22 cellular contexts compared by ENCODE assay signal in the genomic region with DNA sequence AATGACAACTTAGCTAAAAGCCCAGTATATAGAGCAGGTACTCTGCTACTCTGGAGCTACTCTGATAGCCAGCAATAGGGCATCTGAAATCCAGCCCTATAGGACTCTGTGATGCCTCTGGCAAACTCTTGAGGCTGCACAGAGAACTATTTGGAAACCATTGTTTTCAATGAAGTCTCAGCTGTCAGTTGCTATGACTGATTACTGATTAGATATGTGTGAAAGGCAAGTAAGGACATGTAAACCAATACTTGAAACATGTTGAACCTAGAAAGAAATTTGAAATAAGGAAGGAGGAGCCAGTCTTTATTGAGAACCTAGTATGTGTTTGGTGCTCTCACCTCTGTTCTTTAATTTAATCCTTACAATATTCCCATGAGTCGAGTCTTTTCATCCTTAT. TPM values are rescaled to one million over a fixed set of nuclear protein-coding genes. Genes with fewer than 3 reads are reported as not detected.
DNase-seq lines count a peak whose midpoint lies in the region; ATAC-seq and TF ChIP-seq lines count a peak whose summit lies in the region.
"Had no signal": no experiment of that assay in that cellular context is flagged by ENCODE, and none has a peak within 500 bp of the region (broad histone marks: within the 10 kb centered on the region; RNA-seq: fewer than 3 reads in every experiment).

No MANE protein-coding gene starts in this region.

- no peak overlapping the region for H3K27ac ChIP-seq in right atrium auricular region
- H3K27ac ChIP-seq: BLaER1 treated with 17β-estradiol and CSF1 and Interleukin-3, amounts not matched to agents 10 nM and 100 nM; GM23248; left lung; parathyroid adenoma had no signal

- no peak for TF ChIP-seq CTCF in right atrium auricular region (IDR thresholded peaks at IDR 0.05)

- H3K4me3 ChIP-seq in right atrium auricular region, result no peak overlapping the region
- H3K4me3 ChIP-seq: BLaER1 treated with 17β-estradiol and CSF1 and Interleukin-3, amounts not matched to agents 10 nM and 100 nM; GM23248; left lung had no signal

- no peak for DNase-seq in activated CD8-positive, alpha-beta memory T cell treated with anti-CD3 and anti-CD28 coated beads, Interleukin-2, amount 10 ng/mL, durations not matched to agents 7 days and 5 days
- no peak for DNase-seq in activated CD8-positive, alpha-beta memory T cell treated with anti-CD3 and anti-CD28 coated beads for 24 hours
- DNase-seq in HPDE6-E6E7 (ENCODE audit: extremely low spot score) (peak; percentile 29), left colon (no peak), NCI-H146 treated with DMSO at 0.1 percent for 48 hours (lab: John Stamatoyannopoulos, UW; ENCODE audit: unreplicated experiment) (no peak), NOMO-1 (lab: John Stamatoyannopoulos, UW; ENCODE audit: unreplicated experiment in 2 of 2) (no peak), right atrium auricular region (ENCODE audit: low spot score) (no peak)
- DNase-seq: ACHN, anterior cingulate cortex, caudate nucleus, GM23248, left lung, NCI-H1694 treated with DMSO at 0.1 percent for 48 hours, nephron progenitor cell, OCI-M1, SHP77 treated with DMSO at 0.1 percent for 48 hours, SW 1271 had no signal

- no peaks in the 10 kb centered on the region for H3K4me1 ChIP-seq in right atrium auricular region
- H3K4me1 ChIP-seq: BLaER1 treated with 17β-estradiol and CSF1 and Interleukin-3, amounts not matched to agents 10 nM and 100 nM; left lung; parathyroid adenoma had no signal

- no peaks in the 10 kb centered on the region for H3K9me3 ChIP-seq in right atrium auricular region
- H3K9me3 ChIP-seq: BLaER1 treated with 17β-estradiol and CSF1 and Interleukin-3, amounts not matched to agents 10 nM and 100 nM; left lung had no signal

- H3K9me3 Mint-ChIP-seq in activated CD8-positive, alpha-beta memory T cell treated with anti-CD3 and anti-CD28 coated beads, Interleukin-2, amount 10 ng/mL, durations not matched to agents 7 days and 5 days (ENCODE audit: low read depth), result no peaks in the 10 kb centered on the region
- H3K9me3 Mint-ChIP-seq in activated T-helper 17 cell treated with anti-CD3 and anti-CD28 coated beads, Interleukin-2, amount 50 U/mL, for 72 hours, result no peaks in the 10 kb centered on the region
- H3K9me3 Mint-ChIP-seq: dendritic cell treated with granulocyte-macrophage colony-stimulating factor and Interleukin-4, amounts not matched to agents 40 ng/mL and 50 ng/mL, for 4 days; mesothelial cell of epicardium; nephron progenitor cell had no signal

- H3K27me3 ChIP-seq in right atrium auricular region, result no peaks in the 10 kb centered on the region
- H3K27me3 ChIP-seq: BLaER1 treated with 17β-estradiol and CSF1 and Interleukin-3, amounts not matched to agents 10 nM and 100 nM; left lung had no signal

- CTCF ChIA-PET in activated CD8-positive, alpha-beta memory T cell treated with anti-CD3 and anti-CD28 coated beads, Interleukin-2, amount 10 ng/mL, durations not matched to agents 7 days and 5 days (lab: Charles Lee), result interaction anchor here (0.7 to 2.1 kb wide), 3 partner anchors 19 to 129 kb away, joined by 3 to 4 read pairs (median 4); no protein-coding TSS in a partner anchor

- H3K4me3 Mint-ChIP-seq in activated CD8-positive, alpha-beta memory T cell treated with anti-CD3 and anti-CD28 coated beads, Interleukin-2, amount 10 ng/mL, durations not matched to agents 7 days and 5 days, result no peak overlapping the region
- H3K4me3 Mint-ChIP-seq in activated T-helper 17 cell treated with anti-CD3 and anti-CD28 coated beads, Interleukin-2, amount 50 U/mL, for 72 hours, result no peak overlapping the region
- H3K4me3 Mint-ChIP-seq: dendritic cell treated with granulocyte-macrophage colony-stimulating factor and Interleukin-4, amounts not matched to agents 40 ng/mL and 50 ng/mL, for 4 days; mesothelial cell of epicardium; nephron progenitor cell had no signal

- H3K4me1 Mint-ChIP-seq in activated CD8-positive, alpha-beta memory T cell treated with anti-CD3 and anti-CD28 coated beads, Interleukin-2, amount 10 ng/mL, durations not matched to agents 7 days and 5 days, result peaks cover 6% of the 10 kb centered on the region
- peaks cover 11% of the 10 kb centered on the region for H3K4me1 Mint-ChIP-seq in activated T-helper 17 cell treated with anti-CD3 and anti-CD28 coated beads, Interleukin-2, amount 50 U/mL, for 72 hours
- H3K4me1 Mint-ChIP-seq: mesothelial cell of epicardium had no signal

- ATAC-seq in activated CD8-positive, alpha-beta memory T cell treated with anti-CD3 and anti-CD28 coated beads, Interleukin-2, amount 10 ng/mL, durations not matched to agents 7 days and 5 days, result no peak
- ATAC-seq in activated T-helper 17 cell treated with anti-CD3 and anti-CD28 coated beads, Interleukin-2, amount 50 U/mL, for 72 hours (replicated peaks), result no peak
- peak; percentile 20 for ATAC-seq in left colon
- ATAC-seq: left lung had no signal

- H3K27me3 Mint-ChIP-seq in activated CD8-positive, alpha-beta memory T cell treated with anti-CD3 and anti-CD28 coated beads, Interleukin-2, amount 10 ng/mL, durations not matched to agents 7 days and 5 days, result no peaks in the 10 kb centered on the region
- H3K27me3 Mint-ChIP-seq in activated T-helper 17 cell treated with anti-CD3 and anti-CD28 coated beads, Interleukin-2, amount 50 U/mL, for 72 hours, result no peaks in the 10 kb centered on the region
- H3K27me3 Mint-ChIP-seq: dendritic cell treated with granulocyte-macrophage colony-stimulating factor and Interleukin-4, amounts not matched to agents 40 ng/mL and 50 ng/mL, for 4 days had no signal

- peaks cover 96% of the 10 kb centered on the region for H3K36me3 ChIP-seq in right atrium auricular region

- peak overlapping the region; percentile 72 for H3K27ac Mint-ChIP-seq in activated CD8-positive, alpha-beta memory T cell treated with anti-CD3 and anti-CD28 coated beads, Interleukin-2, amount 10 ng/mL, durations not matched to agents 7 days and 5 days
- H3K27ac Mint-ChIP-seq in activated T-helper 17 cell treated with anti-CD3 and anti-CD28 coated beads, Interleukin-2, amount 50 U/mL, for 72 hours, result peak overlapping the region; percentile 10
- H3K27ac Mint-ChIP-seq: dendritic cell treated with granulocyte-macrophage colony-stimulating factor and Interleukin-4, amounts not matched to agents 40 ng/mL and 50 ng/mL, for 4 days; mesothelial cell of epicardium had no signal

- H3K36me3 Mint-ChIP-seq in activated CD8-positive, alpha-beta memory T cell treated with anti-CD3 and anti-CD28 coated beads, Interleukin-2, amount 10 ng/mL, durations not matched to agents 7 days and 5 days, result peaks cover 64% of the 10 kb centered on the region
- peaks cover 98% of the 10 kb centered on the region for H3K36me3 Mint-ChIP-seq in activated T-helper 17 cell treated with anti-CD3 and anti-CD28 coated beads, Interleukin-2, amount 50 U/mL, for 72 hours (ENCODE audit: low read depth)

- intact Hi-C loops in left colon (cut with DNase I, micrococcal nuclease), result no loop called here

RNA-seq across cellular contexts. Expression of gene CRTC3, which starts 40.2 kb away (rescaled TPM):
- total RNA-seq in activated CD8-positive, alpha-beta memory T cell treated with anti-CD3 and anti-CD28 coated beads, Interleukin-2, amount 10 ng/mL, durations not matched to agents 7 days and 5 days, result 10 to 100 TPM; 62.3 to 79.1 TPM
- total RNA-seq in activated T-helper 17 cell treated with anti-CD3 and anti-CD28 coated beads, Interleukin-2, amount 50 U/mL, for 72 hours, result 10 to 100 TPM; 50.6 to 61.0 TPM
- 10 to 100 TPM; 23.0 to 23.1 TPM for total RNA-seq in left colon
- 10 to 100 TPM; 26.4 to 32.5 TPM for total RNA-seq in right atrium auricular region
